Comparison of ENCODE assay signal across 2 cellular contexts in the genomic region with DNA sequence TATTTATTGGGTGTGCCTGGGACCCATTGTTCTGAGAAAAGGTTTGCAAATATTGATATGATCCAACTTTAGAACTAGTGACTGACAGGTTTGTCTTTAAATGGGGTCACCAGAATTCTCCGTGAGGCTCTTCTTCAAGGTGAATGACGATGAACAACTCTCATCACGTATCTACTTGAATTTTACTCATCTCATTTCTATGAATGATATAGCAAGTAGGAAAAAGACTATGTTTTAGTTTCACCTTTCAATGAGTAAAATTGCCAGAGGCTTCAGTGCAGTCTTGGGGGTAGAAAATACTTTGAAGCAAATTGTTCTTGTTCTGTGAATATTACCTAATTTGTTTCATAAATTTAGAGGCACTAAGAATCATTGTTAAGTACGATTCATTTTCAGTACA.
DNase-seq lines count a peak whose midpoint lies in the region; ATAC-seq lines count a peak whose summit lies in the region.
"Not testable (repeated sequence)": the region's sequence is repeated elsewhere in the genome, so short reads cannot be mapped to it uniquely, and the experiment has no call there.

No MANE protein-coding gene starts in this region.

- not testable (repeated sequence) for H3K27ac Mint-ChIP-seq in activated T-helper 17 cell treated with anti-CD3 and anti-CD28 coated beads, Interleukin-2, amount 50 U/mL, for 72 hours; stimulated activated effector memory CD8-positive, alpha-beta T cell treated with anti-CD3 and anti-CD28 coated beads, Interleukin-12 subunit alpha, Interleukin-12 subunit beta, amount 100 ng/mL, for 72 hours

- not testable (repeated sequence) for H3K36me3 Mint-ChIP-seq in activated T-helper 17 cell treated with anti-CD3 and anti-CD28 coated beads, Interleukin-2, amount 50 U/mL, for 72 hours (ENCODE audit: low read depth); stimulated activated effector memory CD8-positive, alpha-beta T cell treated with anti-CD3 and anti-CD28 coated beads, Interleukin-12 subunit alpha, Interleukin-12 subunit beta, amount 100 ng/mL, for 72 hours

- ATAC-seq in activated T-helper 17 cell treated with anti-CD3 and anti-CD28 coated beads, Interleukin-2, amount 50 U/mL, for 72 hours (replicated peaks): peak; percentile 64
- peak; percentile 72 for ATAC-seq in stimulated activated effector memory CD8-positive, alpha-beta T cell treated with anti-CD3 and anti-CD28 coated beads, Interleukin-12 subunit alpha, Interleukin-12 subunit beta, amount 100 ng/mL, for 72 hours

- not testable (repeated sequence) for H3K4me3 Mint-ChIP-seq in activated T-helper 17 cell treated with anti-CD3 and anti-CD28 coated beads, Interleukin-2, amount 50 U/mL, for 72 hours; stimulated activated effector memory CD8-positive, alpha-beta T cell treated with anti-CD3 and anti-CD28 coated beads, Interleukin-12 subunit alpha, Interleukin-12 subunit beta, amount 100 ng/mL, for 72 hours

- not testable (repeated sequence) for H3K9me3 Mint-ChIP-seq in activated T-helper 17 cell treated with anti-CD3 and anti-CD28 coated beads, Interleukin-2, amount 50 U/mL, for 72 hours; stimulated activated effector memory CD8-positive, alpha-beta T cell treated with anti-CD3 and anti-CD28 coated beads, Interleukin-12 subunit alpha, Interleukin-12 subunit beta, amount 100 ng/mL, for 72 hours

- H3K27me3 Mint-ChIP-seq in activated T-helper 17 cell treated with anti-CD3 and anti-CD28 coated beads, Interleukin-2, amount 50 U/mL, for 72 hours: not testable (repeated sequence)

- not testable (repeated sequence) for H3K4me1 Mint-ChIP-seq in activated T-helper 17 cell treated with anti-CD3 and anti-CD28 coated beads, Interleukin-2, amount 50 U/mL, for 72 hours; stimulated activated effector memory CD8-positive, alpha-beta T cell treated with anti-CD3 and anti-CD28 coated beads, Interleukin-12 subunit alpha, Interleukin-12 subunit beta, amount 100 ng/mL, for 72 hours

- DNase-seq in stimulated activated effector memory CD8-positive, alpha-beta T cell treated with anti-CD3 and anti-CD28 coated beads, Interleukin-12 subunit alpha, Interleukin-12 subunit beta, amount 100 ng/mL, for 72 hours (ENCODE audit: low spot score in 2 of 2): not testable (repeated sequence)
